In the genomic region with DNA sequence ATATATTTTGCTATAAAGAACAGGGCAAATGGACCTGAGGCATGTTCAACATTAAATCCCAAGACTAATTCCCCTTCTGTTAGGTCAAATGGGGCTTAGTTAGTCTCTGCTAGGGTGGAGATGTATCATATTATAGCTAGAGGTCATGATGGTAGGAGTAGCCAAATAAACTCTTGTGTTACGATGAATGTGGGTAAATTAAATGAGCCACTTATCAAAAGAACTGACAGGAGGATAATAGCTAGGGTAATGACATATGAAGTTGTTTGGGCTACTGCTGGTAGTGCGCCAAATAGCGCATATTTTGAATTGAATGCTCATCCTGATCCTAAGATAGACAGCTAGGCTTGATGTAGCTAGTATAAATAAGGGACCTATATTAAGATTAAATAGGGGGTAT, we compare ENCODE assay signal across 21 cellular contexts.
"Had no signal": no experiment of that assay in that cellular context is flagged by ENCODE, and none has a peak within 500 bp of the region (broad histone marks: within the 10 kb centered on the region; RNA-seq: fewer than 3 reads in every experiment).

No MANE protein-coding gene starts in this region.

- H3K27ac Mint-ChIP-seq: activated naive CD4-positive, alpha-beta T cell treated with anti-CD3 and anti-CD28 coated beads for 36 hours; activated naive CD8-positive, alpha-beta T cell treated with anti-CD3 and anti-CD28 coated beads, Interleukin-2, amount 50 U/mL, for 24 hours; natural killer cell had no signal

- DNase-seq: activated CD4-positive, alpha-beta T cell treated with anti-CD3 and anti-CD28 coated beads, Interleukin-2, amount 50 U/mL, for 1 hour; activated CD4-positive, CD25-positive, alpha-beta regulatory T cell treated with anti-CD3 and anti-CD28 coated beads, Interleukin-2, amount 50 U/mL, for 72 hours; activated CD8-positive, alpha-beta memory T cell treated with anti-CD3 and anti-CD28 coated beads, Interleukin-2, amount 50 U/mL, for 4 hours; activated naive CD4-positive, alpha-beta T cell treated with anti-CD3 and anti-CD28 coated beads for 36 hours; activated naive CD8-positive, alpha-beta T cell treated with anti-CD3 and anti-CD28 coated beads, Interleukin-2, amount 50 U/mL, for 24 hours; activated T-cell treated with anti-CD3 and anti-CD28 coated beads, Interleukin-2, amount 50 U/mL, for 4 hours; anterior cingulate cortex; foreskin fibroblast; hippocampal formation; left colon; natural killer cell; ovary; psoas muscle; right cardiac atrium; stomach; trophoblast cell had no signal

- H3K27me3 ChIP-seq: ovary, stomach, vagina had no signal

- H3K9me3 Mint-ChIP-seq: activated naive CD4-positive, alpha-beta T cell treated with anti-CD3 and anti-CD28 coated beads for 36 hours; activated naive CD8-positive, alpha-beta T cell treated with anti-CD3 and anti-CD28 coated beads, Interleukin-2, amount 50 U/mL, for 24 hours; activated T-cell treated with anti-CD3 and anti-CD28 coated beads, Interleukin-2, amount 50 U/mL, for 4 hours; brain had no signal

- ATAC-seq: activated naive CD8-positive, alpha-beta T cell treated with anti-CD3 and anti-CD28 coated beads, Interleukin-2, amount 50 U/mL, for 24 hours; activated T-cell treated with anti-CD3 and anti-CD28 coated beads, Interleukin-2, amount 50 U/mL, for 4 hours; left colon; natural killer cell; psoas muscle; right cardiac atrium had no signal

- H3K4me1 Mint-ChIP-seq: activated naive CD8-positive, alpha-beta T cell treated with anti-CD3 and anti-CD28 coated beads, Interleukin-2, amount 50 U/mL, for 24 hours; natural killer cell had no signal

- H3K4me3 ChIP-seq: lung, ovary, psoas muscle, stomach, vagina had no signal

- H3K27ac ChIP-seq: epithelial cell of prostate, ovary, psoas muscle, stomach, vagina, VCaP had no signal

- H3K27me3 Mint-ChIP-seq: activated naive CD8-positive, alpha-beta T cell treated with anti-CD3 and anti-CD28 coated beads, Interleukin-2, amount 50 U/mL, for 24 hours; brain had no signal

- H3K4me1 ChIP-seq: psoas muscle, stomach, vagina had no signal

- H3K9me3 ChIP-seq: ovary, psoas muscle, stomach, vagina had no signal

- H3K36me3 ChIP-seq: ovary, stomach, vagina had no signal

- H3K4me3 Mint-ChIP-seq: activated naive CD4-positive, alpha-beta T cell treated with anti-CD3 and anti-CD28 coated beads for 36 hours; activated naive CD8-positive, alpha-beta T cell treated with anti-CD3 and anti-CD28 coated beads, Interleukin-2, amount 50 U/mL, for 24 hours; activated T-cell treated with anti-CD3 and anti-CD28 coated beads, Interleukin-2, amount 50 U/mL, for 4 hours; brain; natural killer cell had no signal

- H3K36me3 Mint-ChIP-seq: brain, natural killer cell had no signal
